ENCODE assay signal across 8 cellular contexts in the genomic region with DNA sequence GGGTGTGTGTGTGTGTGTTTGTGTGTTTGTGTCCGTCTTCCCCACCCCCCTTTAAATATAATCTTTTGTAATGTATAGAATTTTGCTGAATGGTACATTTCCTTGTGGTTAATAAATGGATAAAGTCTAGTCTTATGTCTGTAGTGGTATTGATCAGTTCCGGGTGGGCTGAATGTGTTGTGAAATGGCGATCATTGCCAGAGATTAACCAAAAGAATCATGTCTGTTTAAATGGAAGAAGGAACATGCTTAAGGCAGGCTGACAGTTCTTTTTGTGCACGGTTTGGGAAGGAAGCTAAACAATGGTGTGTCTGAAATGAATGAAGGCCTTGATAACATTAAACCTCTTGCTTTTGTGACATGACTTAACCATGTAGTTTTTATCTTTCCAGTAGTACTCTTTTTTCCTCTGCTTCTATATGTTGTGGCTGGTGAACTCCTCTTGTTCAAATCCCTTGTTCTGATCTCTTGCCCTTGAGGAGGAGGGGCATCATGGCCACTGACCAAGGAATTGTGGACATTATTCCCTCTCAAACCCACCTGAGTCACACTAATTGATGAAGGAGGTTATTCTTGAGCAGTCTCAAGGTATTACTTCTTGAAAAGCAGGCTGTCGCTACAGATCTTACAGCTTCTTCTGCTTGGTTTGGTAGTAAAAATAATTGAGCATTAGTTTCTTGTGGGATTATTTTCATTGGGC. TPM values are rescaled to one million over a fixed set of nuclear protein-coding genes. Genes with fewer than 3 reads are reported as not detected.
DNase-seq lines count a peak whose midpoint lies in the region; ATAC-seq and TF ChIP-seq lines count a peak whose summit lies in the region.

No MANE protein-coding gene starts in this region.

- TF ChIP-seq CTCF in epithelial cell of proximal tubule (conservative IDR thresholded peaks at IDR 0.05; ENCODE audit: low read depth, low read length) (no peak), ovary (IDR thresholded peaks at IDR 0.05) (no peak)

- TF ChIP-seq POLR2A in ovary (IDR thresholded peaks at IDR 0.05): no peak

- H3K9ac ChIP-seq in ES-I3 (ENCODE audit: low read depth, low read length): peak overlapping the region; percentile 93
- no peak overlapping the region for H3K9ac ChIP-seq in NT2/D1 (ENCODE audit: insufficient read length, low read depth)

- no peaks in the 10 kb centered on the region for H3K36me3 ChIP-seq in ES-I3 (ENCODE audit: insufficient read depth, low read length)
- no peaks in the 10 kb centered on the region for H3K36me3 ChIP-seq in NT2/D1 (ENCODE audit: insufficient read depth, insufficient read length, low read length)
- H3K36me3 ChIP-seq in ovary: no peaks in the 10 kb centered on the region

- H3K9me3 ChIP-seq in ES-I3 (ENCODE audit: control insufficient read depth, insufficient read depth, low read length) (no peaks in the 10 kb centered on the region; the same call in 1 of the 2 replicates), NT2/D1 (ENCODE audit: insufficient read depth, low read length) (no peaks in the 10 kb centered on the region), ovary (no peaks in the 10 kb centered on the region)

- no peak for ATAC-seq in HG03378 (IDR thresholded peaks at IDR 0.05; ENCODE audit: unreplicated experiment)

- H3K27me3 ChIP-seq in NT2/D1 (ENCODE audit: insufficient read depth, insufficient read length) (no peaks in the 10 kb centered on the region), ovary (no peaks in the 10 kb centered on the region)

- peaks cover 6% of the 10 kb centered on the region for H3K4me1 ChIP-seq in ES-I3 (ENCODE audit: insufficient read depth, low read length)
- no peaks in the 10 kb centered on the region for H3K4me1 ChIP-seq in NT2/D1 (ENCODE audit: insufficient read depth, insufficient read length)
- peaks cover 2% of the 10 kb centered on the region for H3K4me1 ChIP-seq in ovary (ENCODE audit: insufficient read depth)

- DNase-seq in NT2/D1 (ENCODE audit: low read depth, low spot score) (no peak), epithelial cell of proximal tubule (ENCODE audit: low read depth) (peak; percentile 10), ovary (no peak), NCI-H187 (lab: John Stamatoyannopoulos, UW) (no peak), NCI-H187 treated with DMSO at 0.1 percent for 48 hours (lab: John Stamatoyannopoulos, UW) (no peak), cerebellar nuclear complex (lab: John Stamatoyannopoulos, UW) (no peak)

- no peak for TF ChIP-seq EP300 in ovary (IDR thresholded peaks at IDR 0.05)

- H3K4me3 ChIP-seq in NT2/D1 (ENCODE audit: insufficient read length, low read depth) (peak overlapping the region; percentile 75), epithelial cell of proximal tubule (ENCODE audit: low read depth, low read length) (peak overlapping the region; percentile 68), ovary (peak overlapping the region; percentile 55)

- no peak overlapping the region for H3K27ac ChIP-seq in ovary

- intact Hi-C loops in ovary (cut with DNase I): no loop called here

- WGBS in ovary, 3 donors: 24 to 41% (median 34%) methylated on average over 5 of the region's 5 CpGs

RNA-seq across cellular contexts. Expression of a gene that starts 1.7 kb away (rescaled TPM):
- total RNA-seq in epithelial cell of proximal tubule (3.0 and 6.5 TPM in 2 replicates), ovary (10 to 100 TPM; 16.4 to 36.9 (median 23.2) TPM)
- 1 to 10 TPM; 4.5 to 5.0 TPM for polyA plus RNA-seq in ovary
